ENCODE assay signal across 8 cellular contexts in genomic region chr15:77419836-77420609, GRCh38. TPM values are rescaled to one million over a fixed set of nuclear protein-coding genes. Genes with fewer than 3 reads are reported as not detected.
A peak's percentile ranks its signal among the peaks of the same experiment; 100 is the strongest.
DNase-seq lines count a peak whose midpoint lies in the region; ATAC-seq and TF ChIP-seq lines count a peak whose summit lies in the region.

Gene PEAK1, minus strand, starts transcription at chr15:77420104. Its CDS starts 238,178 bp downstream, at chr15:77181926.

- intact Hi-C loops in PC-3 (cut with micrococcal nuclease), result loop anchor here (2.0 to 10.0 kb wide), 4 partner anchors 75 to 355 kb away; no protein-coding TSS in a partner anchor

- H3K27ac ChIP-seq in PC-3 (ENCODE audit: low read length) (peak within 1 kb of the TSS; percentile 64), epithelial cell of prostate (peak within 1 kb of the TSS; percentile 80)

- ATAC-seq in GM21619 (IDR thresholded peaks at IDR 0.05; ENCODE audit: unreplicated experiment) (peak; percentile 81), PC-3 (peak; percentile 91)

- DNase-seq in DMS153 treated with DMSO at 0.1 percent for 48 hours (lab: John Stamatoyannopoulos, UW; ENCODE audit: unreplicated experiment) (peak; percentile 59), PC-3 (peak; percentile 98), activated T-cell treated with anti-CD3 and anti-CD28 coated beads for 48 hours (ENCODE audit: low read depth) (peak; percentile 99), epithelial cell of prostate (ENCODE audit: low read depth, low spot score) (peak; percentile 89), mucosa of gallbladder (ENCODE audit: low spot score) (peak; percentile 100)
- peak; percentile 96 for DNase-seq in Jurkat, Clone E6-1 (ENCODE audit: low read depth, low spot score)
- DNase-seq in stimulated activated CD8-positive, alpha-beta memory T cell treated with anti-CD3 and anti-CD28 coated beads, Interleukin-4, amount 100 ng/mL, for 24 hours (ENCODE audit: low read depth), result peak; percentile 100

- no peaks in the 10 kb centered on the region; the same call in 1 of the 2 replicates for H4K20me1 ChIP-seq in PC-3 (ENCODE audit: low read length)

- CTCF ChIA-PET in PC-3 (lab: Charles Lee), result no interaction called here

- peak within 1 kb of the TSS; percentile 65 for H3K4me3 ChIP-seq in Jurkat, Clone E6-1 (ENCODE audit: low read length)
- peak within 1 kb of the TSS; percentile 92 for H3K4me3 ChIP-seq in PC-3 (ENCODE audit: low read length)

- no peaks in the 10 kb centered on the region for H3K9me2 ChIP-seq in PC-3 (replicated peaks; ENCODE audit: low read length)

- TF ChIP-seq CTCF in PC-3 (conservative IDR thresholded peaks at IDR 0.05; ENCODE audit: low read depth, low read length), result no peak

- no peaks in the 10 kb centered on the region for H3K36me3 ChIP-seq in PC-3 (ENCODE audit: low read depth, low read length)

- H3K4me1 ChIP-seq in PC-3 (ENCODE audit: insufficient read depth, low read length), result peaks cover 41% of the 10 kb centered on the region

- peaks cover 86% of the 10 kb centered on the region for H3K79me2 ChIP-seq in PC-3 (ENCODE audit: low read length)

- H3K4me2 ChIP-seq in PC-3 (ENCODE audit: low read length), result peak within 1 kb of the TSS; percentile 91

- no peaks in the 10 kb centered on the region for H3K9me3 ChIP-seq in PC-3 (ENCODE audit: low read length)

- no TSS peak for BruUV-seq in PC-3 (replicated peaks; lab: Mats Ljungman, UMichigan)

- H3K27me3 ChIP-seq in PC-3 (ENCODE audit: low read length), result no peaks in the 10 kb centered on the region

- POLR2A ChIA-PET in PC-3 (lab: Charles Lee; ENCODE audit: unreplicated experiment), result interaction anchor here (0.6 kb wide), 1 partner anchor 205 kb away, joined by 3 read pairs; no protein-coding TSS in a partner anchor

- H3F3A ChIP-seq in PC-3 (ENCODE audit: low read length, unreplicated experiment), result no peaks in the 10 kb centered on the region

- peak within 1 kb of the TSS; percentile 95 for H2AFZ ChIP-seq in PC-3 (ENCODE audit: low read length)

- H3K9ac ChIP-seq in PC-3 (ENCODE audit: low read length), result peak within 1 kb of the TSS; percentile 86

RNA-seq across cellular contexts. Expression of gene PEAK1, which starts in this region (rescaled TPM):
- 9.9 TPM for polyA plus RNA-seq in Jurkat, Clone E6-1 (2012; ENCODE audit: insufficient read depth, insufficient read length)
- total RNA-seq in PC-3 (2014; rRNA removed) (13.8 and 16.7 TPM in 2 replicates), mucosa of gallbladder (62.1 TPM)

Comparison
In these comparisons a context has a peak if more than half of its experiments do, and no peak if none do; other contexts are left out.
1. Peak in every context shown above with its lines: DNase-seq, ATAC-seq, H3K4me3 ChIP-seq and H3K27ac ChIP-seq.